Comparison of ENCODE assay signal across 18 cellular contexts in genomic region chr20:55216525-55217242, GRCh38.
"Had no signal": no experiment of that assay in that cellular context is flagged by ENCODE, and none has a peak within 500 bp of the region (broad histone marks: within the 10 kb centered on the region; RNA-seq: fewer than 3 reads in every experiment).

No MANE protein-coding gene starts in this region.

- H3K27ac Mint-ChIP-seq: activated CD8-positive, alpha-beta T cell treated with anti-CD3 and anti-CD28 coated beads for 36 hours; activated T-cell treated with anti-CD3 and anti-CD28 coated beads, Interleukin-2, amount 50 U/mL, for 72 hours; effector memory CD8-positive, alpha-beta T cell; immature natural killer cell; natural killer cell treated with Interleukin-12 subunit alpha and Interleukin-12 subunit beta and Interleukin-15 and Interleukin-18, amount 100 ng/mL, for 72 hours; stimulated activated effector memory CD8-positive, alpha-beta T cell treated with anti-CD3 and anti-CD28 coated beads, Interleukin-12 subunit alpha, Interleukin-12 subunit beta, amount 100 ng/mL, for 72 hours had no signal

- H3K4me1 Mint-ChIP-seq: immature natural killer cell; stimulated activated effector memory CD8-positive, alpha-beta T cell treated with anti-CD3 and anti-CD28 coated beads, Interleukin-12 subunit alpha, Interleukin-12 subunit beta, amount 100 ng/mL, for 72 hours had no signal

- H3K27me3 ChIP-seq: right lobe of liver, tibial nerve had no signal

- H3K27ac ChIP-seq: prostate gland, right lobe of liver, tibial nerve, WERI-Rb-1 had no signal

- H3K9me3 ChIP-seq: prostate gland had no signal

- H3K27me3 Mint-ChIP-seq: activated CD8-positive, alpha-beta T cell treated with anti-CD3 and anti-CD28 coated beads for 36 hours; effector memory CD8-positive, alpha-beta T cell; natural killer cell treated with Interleukin-12 subunit alpha and Interleukin-12 subunit beta and Interleukin-15 and Interleukin-18, amount 100 ng/mL, for 72 hours had no signal

- H3K4me1 ChIP-seq: prostate gland, right lobe of liver, tibial nerve had no signal

- H3K36me3 ChIP-seq: prostate gland, right lobe of liver, tibial nerve, WERI-Rb-1 had no signal

- DNase-seq: activated CD4-positive, alpha-beta T cell treated with anti-CD3 and anti-CD28 coated beads for 4 hours; activated CD8-positive, alpha-beta memory T cell treated with anti-CD3 and anti-CD28 coated beads, Interleukin-2, amount 50 U/mL, for 4 hours; activated CD8-positive, alpha-beta T cell treated with anti-CD3 and anti-CD28 coated beads for 36 hours; activated gamma-delta T cell treated with Interleukin-2 at 50 U/mL for 16 hours; activated T-cell treated with anti-CD3 and anti-CD28 coated beads, Interleukin-2, amount 50 U/mL, for 72 hours; effector memory CD8-positive, alpha-beta T cell; erythroblast; foreskin fibroblast; immature natural killer cell; left colon; nucleus accumbens; right lobe of liver; T1000; WERI-Rb-1 had no signal

- H3K36me3 Mint-ChIP-seq: immature natural killer cell; natural killer cell treated with Interleukin-12 subunit alpha and Interleukin-12 subunit beta and Interleukin-15 and Interleukin-18, amount 100 ng/mL, for 72 hours; stimulated activated effector memory CD8-positive, alpha-beta T cell treated with anti-CD3 and anti-CD28 coated beads, Interleukin-12 subunit alpha, Interleukin-12 subunit beta, amount 100 ng/mL, for 72 hours had no signal

- H3K4me3 Mint-ChIP-seq: activated CD8-positive, alpha-beta T cell treated with anti-CD3 and anti-CD28 coated beads for 36 hours; activated T-cell treated with anti-CD3 and anti-CD28 coated beads, Interleukin-2, amount 50 U/mL, for 72 hours; effector memory CD8-positive, alpha-beta T cell; immature natural killer cell; natural killer cell treated with Interleukin-12 subunit alpha and Interleukin-12 subunit beta and Interleukin-15 and Interleukin-18, amount 100 ng/mL, for 72 hours; stimulated activated effector memory CD8-positive, alpha-beta T cell treated with anti-CD3 and anti-CD28 coated beads, Interleukin-12 subunit alpha, Interleukin-12 subunit beta, amount 100 ng/mL, for 72 hours had no signal

- H3K4me3 ChIP-seq: prostate gland, right lobe of liver, tibial nerve had no signal
